7 cellular contexts compared by ENCODE assay signal in the genomic region with DNA sequence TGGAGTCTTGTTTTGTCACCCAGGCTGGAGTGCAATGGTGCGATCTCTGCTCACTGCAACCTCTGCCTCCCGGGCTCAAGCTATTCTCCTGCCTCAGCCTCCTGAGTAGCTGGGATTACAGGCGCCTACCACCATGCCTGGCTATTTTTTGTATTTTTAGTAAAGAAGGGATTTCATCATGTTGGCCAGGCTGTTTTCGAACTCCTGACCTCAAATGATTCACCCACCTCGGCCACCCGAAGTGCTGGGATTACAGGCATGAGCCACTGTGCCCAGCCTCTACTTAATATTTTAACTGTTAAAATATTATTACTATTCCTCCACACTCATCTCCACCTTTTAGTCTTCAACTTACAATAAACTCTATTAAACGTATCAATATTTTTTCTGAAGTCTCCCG. TPM values are rescaled to one million over a fixed set of nuclear protein-coding genes. Genes with fewer than 3 reads are reported as not detected.
DNase-seq lines count a peak whose midpoint lies in the region; ATAC-seq, FAIRE-seq and TF ChIP-seq lines count a peak whose summit lies in the region.
"Not testable (repeated sequence)": the region's sequence is repeated elsewhere in the genome, so short reads cannot be mapped to it uniquely, and the experiment has no call there.

No MANE protein-coding gene starts in this region.

- not testable (repeated sequence) for H4K8ac ChIP-seq in IMR-90 (ENCODE audit: low read depth in 2 of 2, low read length in 2 of 2)

- TF ChIP-seq RAD21 in IMR-90 (IDR thresholded peaks at IDR 0.05; ENCODE audit: low read length) = not testable (repeated sequence)

- H3K4me1 ChIP-seq in IMR-90 (ENCODE audit: control insufficient read depth, insufficient read depth, low read length) = not testable (repeated sequence)

- not testable (repeated sequence) for H3K9ac ChIP-seq in IMR-90 (ENCODE audit: low read depth, low read length)

- intact Hi-C loops in IMR-90 (cut with micrococcal nuclease) = loop anchor here (5.0 kb wide), 1 partner anchor 336 kb away; no protein-coding TSS in a partner anchor
- intact Hi-C loops in posterior vena cava (cut with DNase I) = not testable (repeated sequence)

- peak; percentile 55 for ATAC-seq in IMR-90 (ENCODE audit: low read depth)

- not testable (repeated sequence) for FAIRE-seq in RCC 7860 (lab: Jason Lieb, UNC)

- POLR2A ChIA-PET in IMR-90 (lab: Charles Lee; ENCODE audit: unreplicated experiment) = not testable (repeated sequence)

- H3K9me3 ChIP-seq in IMR-90 (ENCODE audit: control insufficient read depth, insufficient read depth, low read length) = not testable (repeated sequence)

- H3K36me3 ChIP-seq in IMR-90 (ENCODE audit: control insufficient read depth, insufficient read depth, low read length); brain microvascular endothelial cell (replicated peaks): not testable (repeated sequence)

- not testable (repeated sequence) for H3K18ac ChIP-seq in IMR-90 (ENCODE audit: low read depth, low read length)

- not testable (repeated sequence) for H3K79me1 ChIP-seq in IMR-90 (ENCODE audit: low read depth in 1 of 2, low read length in 2 of 2)

- 100% methylated on average over 1 of the region's 8 CpGs; no CpG with 5 or more reads in 1 of the 2 experiments for WGBS in IMR-90 (ENCODE audit: extremely low coverage in 2 of 2, insufficient read length in 1 of 2), 2 experiments

- DNase-seq in ELR (ENCODE audit: low read depth) (peak; percentile 17), IMR-90 (peak; percentile 36), RCC 7860 (ENCODE audit: low spot score) (peak; percentile 3), brain microvascular endothelial cell (peak; percentile 26), fibroblast of mammary gland (ENCODE audit: low read depth) (peak; percentile 9), foreskin fibroblast (peak; percentile 34 to 73), posterior vena cava (ENCODE audit: low spot score) (peak; percentile 14)

- H3K4me3 ChIP-seq in IMR-90 (ENCODE audit: insufficient read depth, low read depth, low read length); brain microvascular endothelial cell (ENCODE audit: low read depth, low read length); fibroblast of mammary gland (ENCODE audit: control insufficient read depth, low read depth, low read length); foreskin fibroblast (ENCODE audit: low read depth in 1 of 2, low read length in 2 of 2): not testable (repeated sequence)

- H4K20me1 ChIP-seq in IMR-90 (ENCODE audit: insufficient read depth, low read length) = not testable (repeated sequence)

- H2AFZ ChIP-seq in IMR-90 (replicated peaks; ENCODE audit: low read length, poor library complexity) = not testable (repeated sequence)

- H3K56ac ChIP-seq in IMR-90 (ENCODE audit: extremely low read depth, insufficient read depth, low read length) = not testable (repeated sequence)

- not testable (repeated sequence) for BruUV-seq in IMR-90 (replicated peaks; lab: Mats Ljungman, UMichigan)

- TF ChIP-seq CTCF in IMR-90 (conservative IDR thresholded peaks at IDR 0.05; ENCODE audit: low read depth, low read length); brain microvascular endothelial cell (IDR thresholded peaks at IDR 0.05; ENCODE audit: low read depth, low read length, missing control alignments); fibroblast of mammary gland (conservative IDR thresholded peaks at IDR 0.05; ENCODE audit: control insufficient read depth, insufficient read depth, low read depth, low read length); foreskin fibroblast (IDR thresholded peaks at IDR 0.05; ENCODE audit: low read depth, low read length): not testable (repeated sequence)

- CTCF ChIA-PET in IMR-90 (lab: Yijun Ruan, JAX) = interaction anchor here (1.2 kb wide), 1 partner anchor 57 kb away, joined by 3 read pairs; no protein-coding TSS in a partner anchor

- not testable (repeated sequence) for H2AK5ac ChIP-seq in IMR-90 (ENCODE audit: low read depth, low read length)

- H3K9me1 ChIP-seq in IMR-90 (ENCODE audit: insufficient read depth, low read length) = not testable (repeated sequence)

- not testable (repeated sequence) for H4K5ac ChIP-seq in IMR-90 (ENCODE audit: low read depth, low read length)

- H3K23ac ChIP-seq in IMR-90 (ENCODE audit: low read depth, low read length) = not testable (repeated sequence)

- in situ Hi-C loops in IMR-90 (cut with MboI; ENCODE audit: low sequenced_read_pairs); brain microvascular endothelial cell (cut with HindIII; ENCODE audit: low pct_ligation_motif_present, low sequenced_read_pairs): not testable (repeated sequence)

- not testable (repeated sequence) for TF ChIP-seq POLR2A in IMR-90 (IDR thresholded peaks at IDR 0.05; ENCODE audit: low read depth, low read length)

- not testable (repeated sequence) for H4K91ac ChIP-seq in IMR-90 (ENCODE audit: insufficient read depth, low read depth, low read length)

- not testable (repeated sequence) for H3K27ac ChIP-seq in IMR-90 (ENCODE audit: insufficient read depth, low read length); brain microvascular endothelial cell

- H3K27me3 ChIP-seq in IMR-90 (ENCODE audit: control insufficient read depth, insufficient read depth, low read length); brain microvascular endothelial cell (replicated peaks): not testable (repeated sequence)

- H2BK5ac ChIP-seq in IMR-90 (ENCODE audit: low read depth, low read length, poor library complexity, severe bottlenecking) = not testable (repeated sequence)

- H3K14ac ChIP-seq in IMR-90 (replicated peaks; ENCODE audit: low read depth, low read length) = not testable (repeated sequence)

- not testable (repeated sequence) for H2AK9ac ChIP-seq in IMR-90 (replicated peaks; ENCODE audit: low read depth, low read length, poor library complexity)

- dilution Hi-C loops in IMR-90 (cut with HindIII; ENCODE audit: low sequenced_read_pairs, unreplicated experiment) = not testable (repeated sequence)

- not testable (repeated sequence) for H2BK120ac ChIP-seq in IMR-90 (ENCODE audit: low read depth, low read length)

- not testable (repeated sequence) for H2BK15ac ChIP-seq in IMR-90 (ENCODE audit: low read depth, low read length)

- not testable (repeated sequence) for H3K4me2 ChIP-seq in IMR-90 (ENCODE audit: low read depth, low read length)

- H3K4ac ChIP-seq in IMR-90 (ENCODE audit: low read depth, low read length) = not testable (repeated sequence)

- H2BK20ac ChIP-seq in IMR-90 (ENCODE audit: low read depth, low read length) = not testable (repeated sequence)

TF ChIP-seq in IMR-90, 13 proteins besides CTCF, POLR2A, EP300 and RAD21:
- TF ChIP-seq CEBPB (IDR thresholded peaks at IDR 0.05; ENCODE audit: low read depth, low read length) = peak; percentile 59; the same call in 1 of the 2 replicates

RNA-seq across cellular contexts. Expression of a gene that starts 22.0 kb away (rescaled TPM):
- 1.7 and 2.0 TPM in 2 replicates for total RNA-seq in IMR-90 (2012; rRNA removed)
- 3.8 and 4.0 TPM in 2 replicates for polyA plus RNA-seq in IMR-90 (2012; rRNA removed)
- 0.44 and 2.1 TPM in 2 replicates for polyA plus RNA-seq in IMR-90 (2012; cell fraction: cytosol; rRNA removed)
- polyA plus RNA-seq in IMR-90 (2012; cell fraction: nucleus; rRNA removed; ENCODE audit: low replicate concordance) = 29.2 and 39.2 TPM in 2 replicates
- total RNA-seq in posterior vena cava = 1 to 10 TPM; 7.2 to 9.4 TPM

RNA-seq across cellular contexts. Expression of a gene that starts 50.5 kb away (rescaled TPM):
- 6.4 and 6.8 TPM in 2 replicates for total RNA-seq in IMR-90 (2012; rRNA removed)
- 13.9 and 15.6 TPM in 2 replicates for polyA plus RNA-seq in IMR-90 (2012; rRNA removed)
- 5.2 and 10.8 TPM in 2 replicates for polyA plus RNA-seq in IMR-90 (2012; cell fraction: cytosol; rRNA removed)
- polyA plus RNA-seq in IMR-90 (2012; cell fraction: nucleus; rRNA removed; ENCODE audit: low replicate concordance) = 29.1 and 86.5 TPM in 2 replicates
- total RNA-seq in posterior vena cava = 1 to 10 TPM; 6.8 to 8.7 TPM

RNA-seq across cellular contexts. Expression of a gene that starts 59.7 kb away (rescaled TPM):
- total RNA-seq in IMR-90 (2012; rRNA removed) (65.3 and 68.1 TPM in 2 replicates), posterior vena cava (10 to 100 TPM; 58.4 to 72.6 TPM)
- 30.9 and 38.1 TPM in 2 replicates for polyA plus RNA-seq in IMR-90 (2012; rRNA removed)
- 11.6 and 13.7 TPM in 2 replicates for polyA plus RNA-seq in IMR-90 (2012; cell fraction: cytosol; rRNA removed)
- 4.1 and 16.9 TPM in 2 replicates for polyA plus RNA-seq in IMR-90 (2012; cell fraction: nucleus; rRNA removed; ENCODE audit: low replicate concordance)

Comparison
In these comparisons a context has a peak if more than half of its experiments do, and no peak if none do; other contexts are left out.
1. DNase-seq: peak in every context shown above with its lines; median percentile 54 in foreskin fibroblast; 36 in IMR-90; 26 in brain microvascular endothelial cell; 17 in ELR; 14 in posterior vena cava; 9 in fibroblast of mammary gland; 3 in RCC 7860.